ENCODE assay signal across 24 cellular contexts in genomic region chr11:71490044-71490730, GRCh38. TPM values are rescaled to one million over a fixed set of nuclear protein-coding genes. Genes with fewer than 3 reads are reported as not detected.
DNase-seq lines count a peak whose midpoint lies in the region; ATAC-seq and TF ChIP-seq lines count a peak whose summit lies in the region.
"Had no signal": no experiment of that assay in that cellular context is flagged by ENCODE, and none has a peak within 500 bp of the region (broad histone marks: within the 10 kb centered on the region; RNA-seq: fewer than 3 reads in every experiment).

No MANE protein-coding gene starts in this region.

- H4K8ac ChIP-seq in neuronal stem cell (ENCODE audit: low read depth, low read length): no peak overlapping the region

- peak overlapping the region; percentile 13 for H3K27ac Mint-ChIP-seq in T-helper 2 cell treated with Interferon-gamma antibody and Interleukin-4, amounts not matched to agents 5 μg/mL and 100 μg/mL, for 36 hours
- H3K27ac Mint-ChIP-seq in stimulated activated naive CD8-positive, alpha-beta T cell treated with anti-CD3 and anti-CD28 coated beads, Interleukin-15, Interleukin-2, amounts not matched to agents 100 ng/mL and 50 ng/mL, for 24 hours: peak overlapping the region; percentile 94
- H3K27ac Mint-ChIP-seq: brain; CD4-positive, alpha-beta T cell had no signal

- no peak overlapping the region for H3K27ac ChIP-seq in neuronal stem cell (replicated peaks; ENCODE audit: low read length)
- H3K27ac ChIP-seq: adrenal gland, HL-60, left lung, uterus had no signal

- H2BK120ac ChIP-seq in neuronal stem cell (ENCODE audit: low read depth, low read length): no peak overlapping the region

- H3K4me2 ChIP-seq in neuronal stem cell (ENCODE audit: insufficient read depth, low read length, poor library complexity, severe bottlenecking): no peak overlapping the region
- H3K4me2 ChIP-seq: smooth muscle cell had no signal

- H2AK5ac ChIP-seq in neuronal stem cell (ENCODE audit: low read depth, low read length): peak overlapping the region; percentile 14

- no peak overlapping the region for H3K4me3 Mint-ChIP-seq in T-helper 2 cell treated with Interferon-gamma antibody and Interleukin-4, amounts not matched to agents 5 μg/mL and 100 μg/mL, for 36 hours
- no peak overlapping the region for H3K4me3 Mint-ChIP-seq in stimulated activated naive CD8-positive, alpha-beta T cell treated with anti-CD3 and anti-CD28 coated beads, Interleukin-15, Interleukin-2, amounts not matched to agents 100 ng/mL and 50 ng/mL, for 24 hours
- H3K4me3 Mint-ChIP-seq: brain; CD4-positive, alpha-beta T cell; immature natural killer cell; T-helper 17 cell had no signal

- H3K23ac ChIP-seq in neuronal stem cell (ENCODE audit: low read depth, low read length, poor library complexity): no peak overlapping the region

- H3K14ac ChIP-seq in neuronal stem cell (ENCODE audit: low read length): no peak overlapping the region

- no peak for TF ChIP-seq CTCF in GM13977 (IDR thresholded peaks at IDR 0.05; ENCODE audit: extremely low read depth, insufficient read depth, missing control alignments)

- no peaks in the 10 kb centered on the region for H3K27me3 Mint-ChIP-seq in T-helper 2 cell treated with Interferon-gamma antibody and Interleukin-4, amounts not matched to agents 5 μg/mL and 100 μg/mL, for 36 hours (ENCODE audit: low read depth)
- H3K27me3 Mint-ChIP-seq in stimulated activated naive CD8-positive, alpha-beta T cell treated with anti-CD3 and anti-CD28 coated beads, Interleukin-15, Interleukin-2, amounts not matched to agents 100 ng/mL and 50 ng/mL, for 24 hours: no peaks in the 10 kb centered on the region
- H3K27me3 Mint-ChIP-seq: brain; CD4-positive, alpha-beta T cell; naive B cell; T-helper 17 cell had no signal

- no peak overlapping the region for H2AFZ ChIP-seq in neuronal stem cell (ENCODE audit: low read length)

- peaks cover 4% of the 10 kb centered on the region for H3K79me1 ChIP-seq in neuronal stem cell (ENCODE audit: low read depth, low read length)

- ATAC-seq in stimulated activated naive CD8-positive, alpha-beta T cell treated with anti-CD3 and anti-CD28 coated beads, Interleukin-15, Interleukin-2, amounts not matched to agents 100 U/mL and 50 U/mL, for 24 hours: no peak

- H3K9me3 ChIP-seq in neuronal stem cell (replicated peaks in 1 of 2; ENCODE audit: control insufficient read depth in 2 of 2, insufficient read depth in 1 of 2, low read depth in 1 of 2, low read length in 2 of 2): peaks cover 0 to 2% of the 10 kb centered on the region in 2 donors
- H3K9me3 ChIP-seq: adrenal gland, left lung, uterus had no signal

- no peak overlapping the region for H2BK15ac ChIP-seq in neuronal stem cell (ENCODE audit: low read length)

- H3K4me3 ChIP-seq in neuronal stem cell (ENCODE audit: low read length in 2 of 2): no peak overlapping the region
- H3K4me3 ChIP-seq: adrenal gland, left lung, smooth muscle cell, uterus had no signal

- peak overlapping the region; percentile 33 for H3K18ac ChIP-seq in neuronal stem cell (ENCODE audit: low read length)

- no peak overlapping the region for H3K4ac ChIP-seq in neuronal stem cell (ENCODE audit: low read length)

- no peak overlapping the region for H2BK12ac ChIP-seq in neuronal stem cell (ENCODE audit: low read length)

- H3K36me3 Mint-ChIP-seq in T-helper 2 cell treated with Interferon-gamma antibody and Interleukin-4, amounts not matched to agents 5 μg/mL and 100 μg/mL, for 36 hours (ENCODE audit: low read depth): peaks cover 58% of the 10 kb centered on the region
- peaks cover 78% of the 10 kb centered on the region for H3K36me3 Mint-ChIP-seq in stimulated activated naive CD8-positive, alpha-beta T cell treated with anti-CD3 and anti-CD28 coated beads, Interleukin-15, Interleukin-2, amounts not matched to agents 100 ng/mL and 50 ng/mL, for 24 hours (ENCODE audit: low read depth)

- no peaks in the 10 kb centered on the region for H3K9me3 Mint-ChIP-seq in T-helper 2 cell treated with Interferon-gamma antibody and Interleukin-4, amounts not matched to agents 5 μg/mL and 100 μg/mL, for 36 hours
- no peaks in the 10 kb centered on the region for H3K9me3 Mint-ChIP-seq in stimulated activated naive CD8-positive, alpha-beta T cell treated with anti-CD3 and anti-CD28 coated beads, Interleukin-15, Interleukin-2, amounts not matched to agents 100 ng/mL and 50 ng/mL, for 24 hours
- H3K9me3 Mint-ChIP-seq: CD4-positive, alpha-beta T cell; immature natural killer cell; naive B cell had no signal

- DNase-seq in T-helper 2 cell treated with Interferon-gamma antibody and Interleukin-4, amounts not matched to agents 5 μg/mL and 100 μg/mL, for 36 hours (ENCODE audit: low spot score): no peak
- DNase-seq in T-helper 2 cell (no peak), neuronal stem cell (ENCODE audit: low spot score) (no peak), GM13977 (ENCODE audit: low spot score) (no peak), DMS 273 treated with DMSO at 0.1 percent for 48 hours (lab: John Stamatoyannopoulos, UW) (no peak), Kasumi-1 (lab: John Stamatoyannopoulos, UW) (no peak)
- DNase-seq in stimulated activated naive CD8-positive, alpha-beta T cell treated with anti-CD3 and anti-CD28 coated beads, Interleukin-15, Interleukin-2, amounts not matched to agents 100 U/mL and 50 U/mL, for 24 hours: no peak
- DNase-seq: 8988T; activated CD4-positive, alpha-beta T cell treated with anti-CD3 and anti-CD28 coated beads, Interleukin-2, amount 50 U/mL, for 1 hour; activated gamma-delta T cell treated with Interleukin-2 at 50 U/mL for 16 hours; hypothalamus; immature natural killer cell; left lung; naive B cell; NCI-H446 treated with DMSO at 0.1 percent for 48 hours; NCI-H82; T-helper 17 cell had no signal

- peaks cover 14% of the 10 kb centered on the region for H3K4me1 Mint-ChIP-seq in T-helper 2 cell treated with Interferon-gamma antibody and Interleukin-4, amounts not matched to agents 5 μg/mL and 100 μg/mL, for 36 hours (ENCODE audit: low read depth)
- peaks cover 21% of the 10 kb centered on the region for H3K4me1 Mint-ChIP-seq in stimulated activated naive CD8-positive, alpha-beta T cell treated with anti-CD3 and anti-CD28 coated beads, Interleukin-15, Interleukin-2, amounts not matched to agents 100 ng/mL and 50 ng/mL, for 24 hours (ENCODE audit: low read depth)
- H3K4me1 Mint-ChIP-seq: immature natural killer cell had no signal

- H3K4me1 ChIP-seq in neuronal stem cell (ENCODE audit: control insufficient read depth in 2 of 2, insufficient read depth in 1 of 2, low read depth in 1 of 2, low read length in 2 of 2): peaks cover 4 to 10% of the 10 kb centered on the region in 2 donors
- H3K4me1 ChIP-seq: adrenal gland, uterus had no signal

- H3K27me3 ChIP-seq in neuronal stem cell (ENCODE audit: control insufficient read depth in 3 of 3, insufficient read depth in 3 of 3, low read depth in 1 of 3, low read length in 3 of 3): no peaks in the 10 kb centered on the region
- H3K27me3 ChIP-seq: adrenal gland, left lung, uterus had no signal

- H2BK5ac ChIP-seq in neuronal stem cell (ENCODE audit: low read length): no peak overlapping the region

- H3K36me3 ChIP-seq in neuronal stem cell (replicated peaks in 1 of 2; ENCODE audit: control insufficient read depth in 2 of 2, insufficient read depth in 2 of 2, low read length in 2 of 2): peaks cover 18 to 57% of the 10 kb centered on the region in 2 donors
- H3K36me3 ChIP-seq: uterus had no signal

- H4K91ac ChIP-seq in neuronal stem cell (ENCODE audit: low read depth, low read length, poor library complexity): no peak overlapping the region

- in situ Hi-C loops in GM13977 (cut with MboI; ENCODE audit: low pct_unique_long_range_greater_than_20kb, low sequenced_read_pairs, unreplicated experiment): no loop called here

- H3K9ac ChIP-seq in neuronal stem cell (ENCODE audit: low read depth, low read length, poor library complexity): no peak overlapping the region

- whole genome bisulfite sequencing in neuronal stem cell (ENCODE audit: extremely low coverage in 2 of 2, insufficient read length in 2 of 2, insufficient replicate concordance in 1 of 2), 2 donors: no CpG with 5 or more reads among the region's 23 CpGs

RNA-seq across cellular contexts. Expression of gene KRTAP5-7, which starts 36.9 kb away (rescaled TPM):
- polyA plus RNA-seq in neuronal stem cell (2013, experiment 1 of 2): 0.03 TPM
- polyA plus RNA-seq in neuronal stem cell (2013, experiment 2 of 2): not detected
- polyA plus RNA-seq: immature natural killer cell, smooth muscle cell had no signal

RNA-seq across cellular contexts. Expression of gene NADSYN1, which starts 37.2 kb away (rescaled TPM):
- 16.3 TPM for polyA plus RNA-seq in neuronal stem cell (2013, experiment 1 of 2)
- polyA plus RNA-seq in neuronal stem cell (2013, experiment 2 of 2): 16.8 TPM

RNA-seq across cellular contexts. Expression of gene DHCR7, which starts 42.0 kb away (rescaled TPM):
- polyA plus RNA-seq in neuronal stem cell (2013, experiment 1 of 2): 138 TPM
- 140 TPM for polyA plus RNA-seq in neuronal stem cell (2013, experiment 2 of 2)

RNA-seq across cellular contexts. Expression of gene KRTAP5-8, which starts 47.6 kb away (rescaled TPM):
- not detected for polyA plus RNA-seq in neuronal stem cell (2013, experiment 1 of 2)
- polyA plus RNA-seq in neuronal stem cell (2013, experiment 2 of 2): 0.03 TPM
- polyA plus RNA-seq: adrenal gland, immature natural killer cell, smooth muscle cell had no signal

RNA-seq across cellular contexts. Expression of gene KRTAP5-9, which starts 58.0 kb away (rescaled TPM):
- polyA plus RNA-seq in neuronal stem cell (2013, experiment 1 of 2): 0.06 TPM
- polyA plus RNA-seq in neuronal stem cell (2013, experiment 2 of 2): not detected
- polyA plus RNA-seq: immature natural killer cell, smooth muscle cell had no signal
